Comparison of ENCODE assay signal across 15 cellular contexts in genomic region chr3:138043266-138044029, GRCh38. TPM values are rescaled to one million over a fixed set of nuclear protein-coding genes. Genes with fewer than 3 reads are reported as not detected.
A peak's percentile ranks its signal among the peaks of the same experiment; 100 is the strongest.
DNase-seq lines count a peak whose midpoint lies in the region; ATAC-seq, FAIRE-seq and TF ChIP-seq lines count a peak whose summit lies in the region.
"Had no signal": no experiment of that assay in that cellular context is flagged by ENCODE, and none has a peak within 500 bp of the region (broad histone marks: within the 10 kb centered on the region; RNA-seq: fewer than 3 reads in every experiment).

No MANE protein-coding gene starts in this region.

- H3K4me3 ChIP-seq in SK-N-SH (ENCODE audit: low read depth in 2 of 2, low read length in 1 of 2) (no peak overlapping the region), fibroblast of pulmonary artery (replicated peaks; ENCODE audit: low read depth, low read length) (no peak overlapping the region), skeletal muscle satellite cell (ENCODE audit: low read length) (peak overlapping the region; percentile 34)
- H3K4me3 ChIP-seq: right atrium auricular region had no signal

- peaks cover 0 to 6% of the 10 kb centered on the region in 2 experiments; a peak in 1 of 4 replicates for H3K4me1 ChIP-seq in SK-N-SH (ENCODE audit: control insufficient read depth in 1 of 2, insufficient read depth in 2 of 2, low read depth in 1 of 2, low read length in 1 of 2)
- H3K4me1 ChIP-seq in skeletal muscle satellite cell (ENCODE audit: control insufficient read depth, insufficient read depth, low read length), result peaks cover 30% of the 10 kb centered on the region

- H2AFZ ChIP-seq in SK-N-SH (ENCODE audit: low read depth), result no peak overlapping the region

- H3K27me3 ChIP-seq in SK-N-SH (ENCODE audit: insufficient read depth) (no peaks in the 10 kb centered on the region), skeletal muscle satellite cell (ENCODE audit: control insufficient read depth, insufficient read depth, low read length) (no peaks in the 10 kb centered on the region)
- H3K27me3 ChIP-seq: right atrium auricular region had no signal

- peak; percentile 70 for FAIRE-seq in GM12892 (lab: Jason Lieb, UNC)

- no peak for TF ChIP-seq POLR2A in GM12892 (IDR thresholded peaks at IDR 0.05; ENCODE audit: low read depth, low read length)

- peak overlapping the region in 1 of 2 experiments; percentile 51; a peak in 2 of 4 replicates for H3K27ac ChIP-seq in SK-N-SH (ENCODE audit: low read depth in 2 of 2, low read length in 1 of 2)
- H3K27ac ChIP-seq: right atrium auricular region had no signal

- no peaks in the 10 kb centered on the region for H4K20me1 ChIP-seq in SK-N-SH (ENCODE audit: insufficient read depth)

- H3K9me3 ChIP-seq in SK-N-SH (no peaks in the 10 kb centered on the region), skeletal muscle satellite cell (replicated peaks; ENCODE audit: low read length) (no peaks in the 10 kb centered on the region)
- H3K9me3 ChIP-seq: right atrium auricular region had no signal

- H3K36me3 ChIP-seq in SK-N-SH (replicated peaks in 1 of 2; ENCODE audit: control insufficient read depth in 1 of 2, insufficient read depth in 2 of 2, low read length in 1 of 2) (peaks cover 0 to 11% of the 10 kb centered on the region in 2 experiments), skeletal muscle satellite cell (ENCODE audit: insufficient read depth, low read length) (peaks cover 6% of the 10 kb centered on the region)
- H3K36me3 ChIP-seq: right atrium auricular region had no signal

- H3K9me2 ChIP-seq in SK-N-SH, result no peaks in the 10 kb centered on the region

- H3K9ac ChIP-seq in SK-N-SH (no peak overlapping the region), skeletal muscle satellite cell (ENCODE audit: low read depth, low read length) (peak overlapping the region; percentile 56)

- WGBS in SK-N-SH (ENCODE audit: low lambda C conversion rate), result 92% methylated on average over 3 of the region's 3 CpGs

- peaks cover 13% of the 10 kb centered on the region for H3F3A ChIP-seq in SK-N-SH (replicated peaks; ENCODE audit: insufficient read depth)

- CTCF ChIA-PET in SK-N-SH (lab: Yijun Ruan, JAX), result interaction anchor here (0.9 to 3.3 kb wide), 5 partner anchors 9 to 1288 kb away, joined by 3 to 18 read pairs (median 4); no protein-coding TSS in a partner anchor

- TF ChIP-seq CTCF in SK-N-SH (IDR thresholded peaks at IDR 0.05) (no peak), fibroblast of pulmonary artery (IDR thresholded peaks at IDR 0.05; ENCODE audit: low read length, missing control alignments) (no peak)

- POLR2A ChIA-PET in SK-N-SH (lab: Yijun Ruan, JAX), result no interaction called here

- TF ChIP-seq EP300 in SK-N-SH (IDR thresholded peaks at IDR 0.05; ENCODE audit: borderline replicate concordance in 1 of 2, low read depth in 1 of 2, low read length in 1 of 2), result no peak

- TF ChIP-seq RAD21 in SK-N-SH (IDR thresholded peaks at IDR 0.05; ENCODE audit: low read length), result no peak

- H3K4me2 ChIP-seq in SK-N-SH (peak overlapping the region; percentile 0; the same call in 1 of the 2 replicates), skeletal muscle satellite cell (ENCODE audit: low read length) (peak overlapping the region; percentile 53)

- no peak for DNase-seq in GM12892 (ENCODE audit: insufficient read length)
- DNase-seq in SK-N-SH, result no peak
- DNase-seq in fibroblast of pulmonary artery (ENCODE audit: low read depth), result peak; percentile 86
- DNase-seq in stimulated activated CD8-positive, alpha-beta memory T cell treated with anti-CD3 and anti-CD28 coated beads, Interleukin-4, amount 100 ng/mL, for 48 hours, result no peak
- DNase-seq in stimulated activated CD4-positive, alpha-beta T cell treated with anti-CD3 and anti-CD28 coated beads, Interleukin-4, amount 100 ng/mL, for 1 hour, result no peak
- DNase-seq in COR-L47 (lab: John Stamatoyannopoulos, UW), result no peak
- DNase-seq: activated CD4-positive, alpha-beta memory T cell treated with anti-CD3 and anti-CD28 coated beads for 36 hours; activated gamma-delta T cell; cerebellar nuclear complex; NCI-H1092 treated with DMSO at 0.1 percent for 48 hours; NCI-H510A; T-helper 2 cell had no signal

- H3K79me2 ChIP-seq in SK-N-SH (ENCODE audit: insufficient read depth), result no peaks in the 10 kb centered on the region

- ATAC-seq in GM18520 (IDR thresholded peaks at IDR 0.05; ENCODE audit: unreplicated experiment), result no peak

TF ChIP-seq in SK-N-SH, 30 proteins besides CTCF, POLR2A, EP300 and RAD21:
- TF ChIP-seq NFIC (IDR thresholded peaks at IDR 0.05; ENCODE audit: borderline replicate concordance) (peak; percentile 71), CHD2 (IDR thresholded peaks at IDR 0.05; ENCODE audit: low read length, partially characterized antibody) (no peak), FOSL2 (IDR thresholded peaks at IDR 0.05; ENCODE audit: borderline replicate concordance, low read depth) (peak; percentile 48; the same call in 1 of the 2 replicates), JUND (IDR thresholded peaks at IDR 0.05) (0 out of 2 replicates have a peak, but pooled peaks have one; percentile 46)

RNA-seq across cellular contexts. Expression of gene CLDN18, which starts 33.5 kb away (rescaled TPM):
- polyA plus RNA-seq in GM12892 (2012; ENCODE audit: missing spikeins), result not detected
- polyA plus RNA-seq in SK-N-SH (2012; rRNA removed), result not detected in 2 replicates
- not detected in 2 replicates for polyA plus RNA-seq in SK-N-SH (2012; cell fraction: cytosol; rRNA removed)
- not detected in 2 replicates for polyA plus RNA-seq in SK-N-SH (2012; cell fraction: nucleus; rRNA removed)
- under 0.01 TPM in 1 of 2 replicates, not detected in the other for total RNA-seq in skeletal muscle satellite cell (2012; rRNA removed)
- total RNA-seq: activated CD4-positive, alpha-beta memory T cell treated with anti-CD3 and anti-CD28 coated beads for 36 hours had no signal
